In genomic region chr7:141213226-141213625, GRCh38 we compare ENCODE assay signal across 28 cellular contexts.
"Had no signal": no experiment of that assay in that cellular context is flagged by ENCODE, and none has a peak within 500 bp of the region (broad histone marks: within the 10 kb centered on the region; RNA-seq: fewer than 3 reads in every experiment).

No MANE protein-coding gene starts in this region.

- H3K36me3 ChIP-seq: lower lobe of right lung, pancreas, prostate gland, right lobe of liver, tibial nerve, uterus had no signal

- H3K4me3 Mint-ChIP-seq: immature natural killer cell; naive thymus-derived CD8-positive, alpha-beta T cell; nephron; neural crest cell; stimulated activated memory B cell treated with anti-CD40 and anti-IgM and Interleukin-4, amounts not matched to agents 10 μg/mL and 1 μg/mL and 100 μg/mL, for 72 hours; stimulated activated naive CD8-positive, alpha-beta T cell treated with anti-CD3 and anti-CD28 coated beads, Interleukin-15, amount 100 ng/mL, for 72 hours; type B pancreatic cell had no signal

- H3K27me3 ChIP-seq: pancreas, right lobe of liver, tibial nerve, uterus had no signal

- H3K4me3 ChIP-seq: lower lobe of right lung, pancreas, prostate gland, right lobe of liver, smooth muscle cell, tibial nerve, uterus had no signal

- ATAC-seq: lower lobe of right lung; naive thymus-derived CD8-positive, alpha-beta T cell; pancreas; right lobe of liver; stimulated activated memory B cell treated with anti-CD40 and anti-IgM and Interleukin-4, amounts not matched to agents 10 μg/mL and 1 μg/mL and 100 μg/mL, for 72 hours; stimulated activated naive CD8-positive, alpha-beta T cell treated with anti-CD3 and anti-CD28 coated beads, Interleukin-15, amount 100 ng/mL, for 72 hours had no signal

- H3K27ac Mint-ChIP-seq: immature natural killer cell; naive thymus-derived CD8-positive, alpha-beta T cell; nephron; stimulated activated memory B cell treated with anti-CD40 and anti-IgM and Interleukin-4, amounts not matched to agents 10 μg/mL and 1 μg/mL and 100 μg/mL, for 72 hours; stimulated activated naive CD8-positive, alpha-beta T cell treated with anti-CD3 and anti-CD28 coated beads, Interleukin-15, amount 100 ng/mL, for 72 hours; type B pancreatic cell had no signal

- FAIRE-seq: islet of Langerhans, kidney, pancreas had no signal

- H3K4me1 ChIP-seq: lower lobe of right lung, pancreas, prostate gland, right lobe of liver, tibial nerve, uterus had no signal

- H3K4me1 Mint-ChIP-seq: immature natural killer cell; naive thymus-derived CD8-positive, alpha-beta T cell; nephron; stimulated activated memory B cell treated with anti-CD40 and anti-IgM and Interleukin-4, amounts not matched to agents 10 μg/mL and 1 μg/mL and 100 μg/mL, for 72 hours; stimulated activated naive CD8-positive, alpha-beta T cell treated with anti-CD3 and anti-CD28 coated beads, Interleukin-15, amount 100 ng/mL, for 72 hours had no signal

- DNase-seq: hypothalamus; immature natural killer cell; kidney; lower lobe of right lung; mammary epithelial cell; mesenchymal stem cell; naive thymus-derived CD8-positive, alpha-beta T cell; nucleus accumbens; pancreas; posterior cingulate gyrus; retina; right lobe of liver; stimulated activated CD4-positive, alpha-beta T cell treated with anti-CD3 and anti-CD28 coated beads, Interleukin-1b, Interleukin-23, amount 100 ng/mL, for 48 hours; stimulated activated CD4-positive, alpha-beta T cell treated with anti-CD3 and anti-CD28 coated beads, Interleukin-2, amount 100 ng/mL, for 48 hours; stimulated activated CD4-positive, alpha-beta T cell treated with anti-CD3 and anti-CD28 coated beads, Interleukin-4, amount 100 ng/mL, for 4 hours; stimulated activated CD8-positive, alpha-beta memory T cell treated with anti-CD3 and anti-CD28 coated beads, Interleukin-4, amount 100 ng/mL, for 48 hours; stimulated activated naive CD4-positive, alpha-beta T cell treated with Interleukin-2 at 50 U/mL for 16 hours; stimulated activated naive CD8-positive, alpha-beta T cell treated with anti-CD3 and anti-CD28 coated beads, Interleukin-15, amount 100 ng/mL, for 72 hours; substantia nigra; uterus had no signal

- H3K9me3 ChIP-seq: lower lobe of right lung, pancreas, prostate gland, right lobe of liver, tibial nerve, uterus had no signal

- H3K27ac ChIP-seq: lower lobe of right lung, pancreas, prostate gland, right lobe of liver, tibial nerve, uterus had no signal

- H3K9me3 Mint-ChIP-seq: naive thymus-derived CD8-positive, alpha-beta T cell; nephron; neural crest cell; stimulated activated memory B cell treated with anti-CD40 and anti-IgM and Interleukin-4, amounts not matched to agents 10 μg/mL and 1 μg/mL and 100 μg/mL, for 72 hours; stimulated activated naive CD8-positive, alpha-beta T cell treated with anti-CD3 and anti-CD28 coated beads, Interleukin-15, amount 100 ng/mL, for 72 hours; type B pancreatic cell had no signal

- H3K36me3 Mint-ChIP-seq: immature natural killer cell; naive thymus-derived CD8-positive, alpha-beta T cell; stimulated activated memory B cell treated with anti-CD40 and anti-IgM and Interleukin-4, amounts not matched to agents 10 μg/mL and 1 μg/mL and 100 μg/mL, for 72 hours; type B pancreatic cell had no signal
